21 cellular contexts compared by ENCODE assay signal in genomic region chr5:99010294-99010693, GRCh38.
"Had no signal": no experiment of that assay in that cellular context is flagged by ENCODE, and none has a peak within 500 bp of the region (broad histone marks: within the 10 kb centered on the region; RNA-seq: fewer than 3 reads in every experiment).

No MANE protein-coding gene starts in this region.

- FAIRE-seq: endometrium, small intestine had no signal

- H3K4me3 ChIP-seq: dorsolateral prefrontal cortex, esophagus muscularis mucosa, hepatocyte, mucosa of descending colon, ovary had no signal

- H2AFZ ChIP-seq: hepatocyte had no signal

- ATAC-seq: left lobe of liver, mucosa of descending colon, natural killer cell, right cardiac atrium had no signal

- H3K4me3 Mint-ChIP-seq: natural killer cell, neural crest cell had no signal

- H3K4me1 ChIP-seq: esophagus muscularis mucosa had no signal

- DNase-seq: central memory CD4-positive, alpha-beta T cell; cortex of kidney; dorsolateral prefrontal cortex; effector CD8-positive, alpha-beta T cell; islet precursor cell; mammary epithelial cell; mucosa of descending colon; natural killer cell; nucleus accumbens; ovary; right cardiac atrium; small intestine; stimulated activated CD4-positive, alpha-beta T cell treated with anti-CD3 and anti-CD28 coated beads, Interleukin-12 subunit alpha, Interleukin-12 subunit beta, amount 100 ng/mL, for 4 hours; stimulated activated naive CD4-positive, alpha-beta T cell treated with Interleukin-2 at 50 U/mL for 16 hours; trophoblast cell had no signal

- H3K27me3 Mint-ChIP-seq: progenitor cell of endocrine pancreas had no signal

- H3K36me3 Mint-ChIP-seq: natural killer cell had no signal

- H3K9me3 ChIP-seq: esophagus muscularis mucosa, mucosa of descending colon, ovary had no signal

- H3K27ac ChIP-seq: dorsolateral prefrontal cortex, esophagus muscularis mucosa, hepatocyte, ovary had no signal

- H3K79me2 ChIP-seq: hepatocyte had no signal

- H3K27ac Mint-ChIP-seq: natural killer cell, progenitor cell of endocrine pancreas had no signal

- H3K4me2 ChIP-seq: hepatocyte had no signal

- H3K27me3 ChIP-seq: dorsolateral prefrontal cortex, esophagus muscularis mucosa, hepatocyte, ovary had no signal

- H3K36me3 ChIP-seq: esophagus muscularis mucosa, ovary had no signal
